In genomic region chr3:155548194-155548593, GRCh38 we compare ENCODE assay signal across 19 cellular contexts.
DNase-seq lines count a peak whose midpoint lies in the region; FAIRE-seq and TF ChIP-seq lines count a peak whose summit lies in the region.
"Had no signal": no experiment of that assay in that cellular context is flagged by ENCODE, and none has a peak within 500 bp of the region (broad histone marks: within the 10 kb centered on the region; RNA-seq: fewer than 3 reads in every experiment).

No MANE protein-coding gene starts in this region.

- H3K27ac ChIP-seq in Peyer's patch: no peak overlapping the region
- H3K27ac ChIP-seq: ascending aorta, gastroesophageal sphincter, pancreas, SJSA1, spleen had no signal

- TF ChIP-seq CTCF in Peyer's patch (IDR thresholded peaks at IDR 0.05): no peak

- FAIRE-seq in H54 (lab: Jason Lieb, UNC): peak; percentile 90
- FAIRE-seq: pancreas, TTC549 had no signal

- H3K9me3 ChIP-seq in adipocyte (ENCODE audit: control insufficient read depth, low read length) (no peaks in the 10 kb centered on the region), Peyer's patch (no peaks in the 10 kb centered on the region)
- H3K9me3 ChIP-seq: ascending aorta, gastroesophageal sphincter, pancreas, SJSA1, spleen had no signal

- H3K4me3 ChIP-seq in adipocyte (ENCODE audit: low read length) (no peak overlapping the region), Peyer's patch (no peak overlapping the region)
- H3K4me3 ChIP-seq: ascending aorta, gastroesophageal sphincter, pancreas, SJSA1, spleen had no signal

- no peak for TF ChIP-seq POLR2A in H54 (IDR thresholded peaks at IDR 0.05; ENCODE audit: low read depth, low read length)
- no peak for TF ChIP-seq POLR2A in Peyer's patch (IDR thresholded peaks at IDR 0.05)

- H3K4me1 ChIP-seq in adipocyte (ENCODE audit: control insufficient read depth, insufficient read depth, low read length) (no peaks in the 10 kb centered on the region), Peyer's patch (no peaks in the 10 kb centered on the region)
- H3K4me1 ChIP-seq: ascending aorta, gastroesophageal sphincter, pancreas, spleen had no signal

- H3K27me3 ChIP-seq in adipocyte (replicated peaks; ENCODE audit: control insufficient read depth, insufficient read depth, low read length) (no peaks in the 10 kb centered on the region), Peyer's patch (no peaks in the 10 kb centered on the region)
- H3K27me3 ChIP-seq: ascending aorta, gastroesophageal sphincter, pancreas, SJSA1, spleen had no signal

- H3K36me3 ChIP-seq in adipocyte (ENCODE audit: control insufficient read depth, insufficient read depth, low read length, severe bottlenecking): no peaks in the 10 kb centered on the region
- H3K36me3 ChIP-seq in Peyer's patch: peaks cover 0 to 8% (median 0%) of the 10 kb centered on the region in 3 donors
- H3K36me3 ChIP-seq: ascending aorta, gastroesophageal sphincter, pancreas, SJSA1, spleen had no signal

- peak; percentile 81 for DNase-seq in AG08395 (ENCODE audit: low spot score)
- DNase-seq in H54 (ENCODE audit: insufficient read length, low spot score): peak; percentile 20
- peak; percentile 72 for DNase-seq in adipocyte (ENCODE audit: low read depth)
- DNase-seq in glomerular visceral epithelial cell (ENCODE audit: extremely low spot score): peak; percentile 45
- no peak for DNase-seq in NCI-H2171 (lab: John Stamatoyannopoulos, UW)
- no peak for DNase-seq in SK-N-DZ (ENCODE audit: low spot score)
- no peak for DNase-seq in Peyer's patch
- DNase-seq in iPS-NIHi7 (ENCODE audit: extremely low spot score): no peak
- DNase-seq: activated CD8-positive, alpha-beta T cell treated with anti-CD3 and anti-CD28 coated beads for 36 hours; AML-193; midbrain; NCI-H2107; pancreas; spleen; stimulated activated naive CD8-positive, alpha-beta T cell treated with anti-CD3 and anti-CD28 coated beads, Interleukin-15, amount 100 ng/mL, for 72 hours had no signal

- H3K9ac ChIP-seq in adipocyte (ENCODE audit: low read length): no peak overlapping the region

Comparison
In these comparisons a context has a peak if more than half of its experiments do, and no peak if none do; other contexts are left out.
1. DNase-seq: peak in AG08395 (single experiment), H54 (single experiment), adipocyte (single experiment) and glomerular visceral epithelial cell (single experiment); none in NCI-H2171 (single experiment), SK-N-DZ (single experiment), Peyer's patch (0 of 3) and iPS-NIHi7 (single experiment).